ENCODE assay signal across 8 cellular contexts in genomic region chr7:2403014-2403717, GRCh38. TPM values are rescaled to one million over a fixed set of nuclear protein-coding genes. Genes with fewer than 3 reads are reported as not detected.
DNase-seq lines count a peak whose midpoint lies in the region; ATAC-seq and TF ChIP-seq lines count a peak whose summit lies in the region.

Gene CHST12, plus strand, starts transcription at chr7:2403611. Its CDS starts 29,029 bp downstream, at chr7:2432640.

- H3K27me3 ChIP-seq in left ventricle myocardium inferior (ENCODE audit: low read depth): no peaks in the 10 kb centered on the region

- peak within 1 kb of the TSS; percentile 70 for H3K27ac Mint-ChIP-seq in type B pancreatic cell

- H3K4me3 ChIP-seq in left ventricle myocardium inferior: peak within 1 kb of the TSS; percentile 97

- TF ChIP-seq CTCF in left ventricle myocardium inferior (IDR thresholded peaks at IDR 0.05; ENCODE audit: borderline replicate concordance) (no peak), type B pancreatic cell (conservative IDR thresholded peaks at IDR 0.05) (no peak)

- peak within 1 kb of the TSS; percentile 87 for H3K4me3 Mint-ChIP-seq in type B pancreatic cell

- intact Hi-C loops in left ventricle myocardium inferior (cut with micrococcal nuclease): no loop called here
- intact Hi-C loops in posterior vena cava (cut with DNase I): no loop called here

- no peaks in the 10 kb centered on the region for H3K9me3 ChIP-seq in left ventricle myocardium inferior (replicated peaks)

- DNase-seq in NCI-H146 treated with DMSO at 0.1 percent for 48 hours (lab: John Stamatoyannopoulos, UW; ENCODE audit: unreplicated experiment) (peak; percentile 88), T-helper 2 cell (peak; percentile 92 to 96 (median 93)), left ventricle myocardium inferior (peak; percentile 95), posterior vena cava (ENCODE audit: low spot score) (peak; percentile 98), type B pancreatic cell (ENCODE audit: extremely low spot score, unreplicated experiment) (peak; percentile 97)

- no peaks in the 10 kb centered on the region for H3K9me3 Mint-ChIP-seq in type B pancreatic cell

- no peaks in the 10 kb centered on the region for H3K36me3 Mint-ChIP-seq in type B pancreatic cell

- H3K27ac ChIP-seq in angular gyrus (ENCODE audit: low read depth, low read length) (peak within 1 kb of the TSS; percentile 55), left ventricle myocardium inferior (replicated peaks) (peak within 1 kb of the TSS; percentile 90)

- ATAC-seq in HG02840 (IDR thresholded peaks at IDR 0.05; ENCODE audit: low FRiP score, unreplicated experiment): peak; percentile 61

- peak; percentile 59 for TF ChIP-seq POLR2A in GM10847 (IDR thresholded peaks at IDR 0.05; ENCODE audit: extremely low read depth, insufficient read length)

- H3K4me1 Mint-ChIP-seq in type B pancreatic cell (ENCODE audit: unreplicated experiment): peaks cover 46% of the 10 kb centered on the region

- H3K36me3 ChIP-seq in left ventricle myocardium inferior: no peaks in the 10 kb centered on the region

- peaks cover 3% of the 10 kb centered on the region for H3K27me3 Mint-ChIP-seq in type B pancreatic cell

- peaks cover 80% of the 10 kb centered on the region for H3K4me1 ChIP-seq in left ventricle myocardium inferior

RNA-seq across cellular contexts. Expression of gene CHST12, which starts in this region (rescaled TPM):
- total RNA-seq in left ventricle myocardium inferior (15.3 TPM), posterior vena cava (10 to 100 TPM; 21.4 to 28.3 TPM), type B pancreatic cell (ENCODE audit: low replicate concordance) (17.6 and 22.4 TPM in 2 replicates)

Comparison
In these comparisons a context has a peak if more than half of its experiments do, and no peak if none do; other contexts are left out.
1. Peak in every context shown above with its lines: DNase-seq, ATAC-seq, H3K4me3 ChIP-seq and H3K27ac ChIP-seq.